Comparison of ENCODE assay signal across 1 cellular context in genomic region chr6:81999270-81999669, GRCh38.
TF ChIP-seq lines count a peak whose summit lies in the region.

No MANE protein-coding gene starts in this region.

TF ChIP-seq in HepG2, 621 proteins besides CTCF, POLR2A, EP300 and RAD21 (continued from another document):
- TF ChIP-seq ZNF597 (CRISPR knock-in tag; IDR thresholded peaks at IDR 0.05) (no peak), HNF4A (CRISPR knock-in tag; IDR thresholded peaks at IDR 0.05) (peak; percentile 66), PATZ1 (CRISPR knock-in tag; IDR thresholded peaks at IDR 0.05) (peak; percentile 38; the same call in 1 of the 2 replicates), ZNF644 (CRISPR knock-in tag; IDR thresholded peaks at IDR 0.05; ENCODE audit: low read depth) (peak; percentile 12; the same call in 1 of the 2 replicates), ZNF749 (CRISPR knock-in tag; IDR thresholded peaks at IDR 0.05; ENCODE audit: borderline replicate concordance) (no peak), ZMYM4 (CRISPR knock-in tag; IDR thresholded peaks at IDR 0.05) (peak; percentile 32; the same call in 1 of the 2 replicates), SMAD1 (CRISPR knock-in tag; IDR thresholded peaks at IDR 0.05; ENCODE audit: borderline replicate concordance, low read depth) (no peak), JUND (CRISPR knock-in tag; IDR thresholded peaks at IDR 0.05) (peak; percentile 24; the same call in 1 of the 2 replicates), EED (CRISPR knock-in tag; IDR thresholded peaks at IDR 0.05) (no peak), HBP1 (CRISPR knock-in tag; IDR thresholded peaks at IDR 0.05; ENCODE audit: low read depth) (no peak), SMARCC2 (IDR thresholded peaks at IDR 0.05) (no peak), SOX13 (IDR thresholded peaks at IDR 0.05) (no peak), SOX13 (CRISPR knock-in tag; conservative IDR thresholded peaks at IDR 0.05 in 1 of 2, IDR thresholded peaks at IDR 0.05 in 1 of 2) (peak in 1 of 2 experiments; percentile 27; a peak in 1 of 4 replicates), U2AF1 (optimal IDR thresholded peaks at IDR 0.05; ENCODE audit: low read depth, low read length) (no peak), ZNF34 (CRISPR knock-in tag; IDR thresholded peaks at IDR 0.05; ENCODE audit: borderline replicate concordance) (no peak), HNRNPH1 (optimal IDR thresholded peaks at IDR 0.05; ENCODE audit: low read depth, low read length) (no peak), MED8 (CRISPR knock-in tag; IDR thresholded peaks at IDR 0.05; ENCODE audit: insufficient replicate concordance) (no peak), ZNF670 (CRISPR knock-in tag; IDR thresholded peaks at IDR 0.05; ENCODE audit: borderline replicate concordance) (no peak), GATAD1 (CRISPR knock-in tag; IDR thresholded peaks at IDR 0.05) (no peak), NR0B2 (CRISPR knock-in tag; IDR thresholded peaks at IDR 0.05) (no peak), ZSCAN31 (CRISPR knock-in tag; IDR thresholded peaks at IDR 0.05; ENCODE audit: low read depth) (no peak), ZNF572 (CRISPR knock-in tag; IDR thresholded peaks at IDR 0.05) (no peak), ESRRA (CRISPR knock-in tag; IDR thresholded peaks at IDR 0.05; ENCODE audit: low read depth) (no peak), ZNF3 (CRISPR knock-in tag; IDR thresholded peaks at IDR 0.05) (no peak), STAG1 (CRISPR knock-in tag; IDR thresholded peaks at IDR 0.05) (no peak)
- TF ChIP-seq, protein P1, sequence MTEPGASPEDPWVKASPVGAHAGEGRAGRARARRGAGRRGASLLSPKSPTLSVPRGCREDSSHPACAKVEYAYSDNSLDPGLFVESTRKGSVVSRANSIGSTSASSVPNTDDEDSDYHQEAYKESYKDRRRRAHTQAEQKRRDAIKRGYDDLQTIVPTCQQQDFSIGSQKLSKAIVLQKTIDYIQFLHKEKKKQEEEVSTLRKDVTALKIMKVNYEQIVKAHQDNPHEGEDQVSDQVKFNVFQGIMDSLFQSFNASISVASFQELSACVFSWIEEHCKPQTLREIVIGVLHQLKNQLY (CRISPR knock-in tag; IDR thresholded peaks at IDR 0.05) = no peak
- TF ChIP-seq, protein P2, sequence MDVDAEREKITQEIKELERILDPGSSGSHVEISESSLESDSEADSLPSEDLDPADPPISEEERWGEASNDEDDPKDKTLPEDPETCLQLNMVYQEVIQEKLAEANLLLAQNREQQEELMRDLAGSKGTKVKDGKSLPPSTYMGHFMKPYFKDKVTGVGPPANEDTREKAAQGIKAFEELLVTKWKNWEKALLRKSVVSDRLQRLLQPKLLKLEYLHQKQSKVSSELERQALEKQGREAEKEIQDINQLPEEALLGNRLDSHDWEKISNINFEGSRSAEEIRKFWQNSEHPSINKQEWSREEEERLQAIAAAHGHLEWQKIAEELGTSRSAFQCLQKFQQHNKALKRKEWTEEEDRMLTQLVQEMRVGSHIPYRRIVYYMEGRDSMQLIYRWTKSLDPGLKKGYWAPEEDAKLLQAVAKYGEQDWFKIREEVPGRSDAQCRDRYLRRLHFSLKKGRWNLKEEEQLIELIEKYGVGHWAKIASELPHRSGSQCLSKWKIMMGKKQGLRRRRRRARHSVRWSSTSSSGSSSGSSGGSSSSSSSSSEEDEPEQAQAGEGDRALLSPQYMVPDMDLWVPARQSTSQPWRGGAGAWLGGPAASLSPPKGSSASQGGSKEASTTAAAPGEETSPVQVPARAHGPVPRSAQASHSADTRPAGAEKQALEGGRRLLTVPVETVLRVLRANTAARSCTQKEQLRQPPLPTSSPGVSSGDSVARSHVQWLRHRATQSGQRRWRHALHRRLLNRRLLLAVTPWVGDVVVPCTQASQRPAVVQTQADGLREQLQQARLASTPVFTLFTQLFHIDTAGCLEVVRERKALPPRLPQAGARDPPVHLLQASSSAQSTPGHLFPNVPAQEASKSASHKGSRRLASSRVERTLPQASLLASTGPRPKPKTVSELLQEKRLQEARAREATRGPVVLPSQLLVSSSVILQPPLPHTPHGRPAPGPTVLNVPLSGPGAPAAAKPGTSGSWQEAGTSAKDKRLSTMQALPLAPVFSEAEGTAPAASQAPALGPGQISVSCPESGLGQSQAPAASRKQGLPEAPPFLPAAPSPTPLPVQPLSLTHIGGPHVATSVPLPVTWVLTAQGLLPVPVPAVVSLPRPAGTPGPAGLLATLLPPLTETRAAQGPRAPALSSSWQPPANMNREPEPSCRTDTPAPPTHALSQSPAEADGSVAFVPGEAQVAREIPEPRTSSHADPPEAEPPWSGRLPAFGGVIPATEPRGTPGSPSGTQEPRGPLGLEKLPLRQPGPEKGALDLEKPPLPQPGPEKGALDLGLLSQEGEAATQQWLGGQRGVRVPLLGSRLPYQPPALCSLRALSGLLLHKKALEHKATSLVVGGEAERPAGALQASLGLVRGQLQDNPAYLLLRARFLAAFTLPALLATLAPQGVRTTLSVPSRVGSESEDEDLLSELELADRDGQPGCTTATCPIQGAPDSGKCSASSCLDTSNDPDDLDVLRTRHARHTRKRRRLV (CRISPR knock-in tag; IDR thresholded peaks at IDR 0.05) = no peak
- TF ChIP-seq, protein P3, sequence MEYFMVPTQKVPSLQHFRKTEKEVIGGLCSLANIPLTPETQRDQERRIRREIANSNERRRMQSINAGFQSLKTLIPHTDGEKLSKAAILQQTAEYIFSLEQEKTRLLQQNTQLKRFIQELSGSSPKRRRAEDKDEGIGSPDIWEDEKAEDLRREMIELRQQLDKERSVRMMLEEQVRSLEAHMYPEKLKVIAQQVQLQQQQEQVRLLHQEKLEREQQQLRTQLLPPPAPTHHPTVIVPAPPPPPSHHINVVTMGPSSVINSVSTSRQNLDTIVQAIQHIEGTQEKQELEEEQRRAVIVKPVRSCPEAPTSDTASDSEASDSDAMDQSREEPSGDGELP (IDR thresholded peaks at IDR 0.05; ENCODE audit: borderline replicate concordance, low read depth) = peak; percentile 62; the same call in 1 of the 2 replicates
- TF ChIP-seq, protein P4, sequence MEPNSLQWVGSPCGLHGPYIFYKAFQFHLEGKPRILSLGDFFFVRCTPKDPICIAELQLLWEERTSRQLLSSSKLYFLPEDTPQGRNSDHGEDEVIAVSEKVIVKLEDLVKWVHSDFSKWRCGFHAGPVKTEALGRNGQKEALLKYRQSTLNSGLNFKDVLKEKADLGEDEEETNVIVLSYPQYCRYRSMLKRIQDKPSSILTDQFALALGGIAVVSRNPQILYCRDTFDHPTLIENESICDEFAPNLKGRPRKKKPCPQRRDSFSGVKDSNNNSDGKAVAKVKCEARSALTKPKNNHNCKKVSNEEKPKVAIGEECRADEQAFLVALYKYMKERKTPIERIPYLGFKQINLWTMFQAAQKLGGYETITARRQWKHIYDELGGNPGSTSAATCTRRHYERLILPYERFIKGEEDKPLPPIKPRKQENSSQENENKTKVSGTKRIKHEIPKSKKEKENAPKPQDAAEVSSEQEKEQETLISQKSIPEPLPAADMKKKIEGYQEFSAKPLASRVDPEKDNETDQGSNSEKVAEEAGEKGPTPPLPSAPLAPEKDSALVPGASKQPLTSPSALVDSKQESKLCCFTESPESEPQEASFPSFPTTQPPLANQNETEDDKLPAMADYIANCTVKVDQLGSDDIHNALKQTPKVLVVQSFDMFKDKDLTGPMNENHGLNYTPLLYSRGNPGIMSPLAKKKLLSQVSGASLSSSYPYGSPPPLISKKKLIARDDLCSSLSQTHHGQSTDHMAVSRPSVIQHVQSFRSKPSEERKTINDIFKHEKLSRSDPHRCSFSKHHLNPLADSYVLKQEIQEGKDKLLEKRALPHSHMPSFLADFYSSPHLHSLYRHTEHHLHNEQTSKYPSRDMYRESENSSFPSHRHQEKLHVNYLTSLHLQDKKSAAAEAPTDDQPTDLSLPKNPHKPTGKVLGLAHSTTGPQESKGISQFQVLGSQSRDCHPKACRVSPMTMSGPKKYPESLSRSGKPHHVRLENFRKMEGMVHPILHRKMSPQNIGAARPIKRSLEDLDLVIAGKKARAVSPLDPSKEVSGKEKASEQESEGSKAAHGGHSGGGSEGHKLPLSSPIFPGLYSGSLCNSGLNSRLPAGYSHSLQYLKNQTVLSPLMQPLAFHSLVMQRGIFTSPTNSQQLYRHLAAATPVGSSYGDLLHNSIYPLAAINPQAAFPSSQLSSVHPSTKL (CRISPR knock-in tag; IDR thresholded peaks at IDR 0.05) = peak; percentile 45; the same call in 1 of the 2 replicates
- TF ChIP-seq, protein P5, sequence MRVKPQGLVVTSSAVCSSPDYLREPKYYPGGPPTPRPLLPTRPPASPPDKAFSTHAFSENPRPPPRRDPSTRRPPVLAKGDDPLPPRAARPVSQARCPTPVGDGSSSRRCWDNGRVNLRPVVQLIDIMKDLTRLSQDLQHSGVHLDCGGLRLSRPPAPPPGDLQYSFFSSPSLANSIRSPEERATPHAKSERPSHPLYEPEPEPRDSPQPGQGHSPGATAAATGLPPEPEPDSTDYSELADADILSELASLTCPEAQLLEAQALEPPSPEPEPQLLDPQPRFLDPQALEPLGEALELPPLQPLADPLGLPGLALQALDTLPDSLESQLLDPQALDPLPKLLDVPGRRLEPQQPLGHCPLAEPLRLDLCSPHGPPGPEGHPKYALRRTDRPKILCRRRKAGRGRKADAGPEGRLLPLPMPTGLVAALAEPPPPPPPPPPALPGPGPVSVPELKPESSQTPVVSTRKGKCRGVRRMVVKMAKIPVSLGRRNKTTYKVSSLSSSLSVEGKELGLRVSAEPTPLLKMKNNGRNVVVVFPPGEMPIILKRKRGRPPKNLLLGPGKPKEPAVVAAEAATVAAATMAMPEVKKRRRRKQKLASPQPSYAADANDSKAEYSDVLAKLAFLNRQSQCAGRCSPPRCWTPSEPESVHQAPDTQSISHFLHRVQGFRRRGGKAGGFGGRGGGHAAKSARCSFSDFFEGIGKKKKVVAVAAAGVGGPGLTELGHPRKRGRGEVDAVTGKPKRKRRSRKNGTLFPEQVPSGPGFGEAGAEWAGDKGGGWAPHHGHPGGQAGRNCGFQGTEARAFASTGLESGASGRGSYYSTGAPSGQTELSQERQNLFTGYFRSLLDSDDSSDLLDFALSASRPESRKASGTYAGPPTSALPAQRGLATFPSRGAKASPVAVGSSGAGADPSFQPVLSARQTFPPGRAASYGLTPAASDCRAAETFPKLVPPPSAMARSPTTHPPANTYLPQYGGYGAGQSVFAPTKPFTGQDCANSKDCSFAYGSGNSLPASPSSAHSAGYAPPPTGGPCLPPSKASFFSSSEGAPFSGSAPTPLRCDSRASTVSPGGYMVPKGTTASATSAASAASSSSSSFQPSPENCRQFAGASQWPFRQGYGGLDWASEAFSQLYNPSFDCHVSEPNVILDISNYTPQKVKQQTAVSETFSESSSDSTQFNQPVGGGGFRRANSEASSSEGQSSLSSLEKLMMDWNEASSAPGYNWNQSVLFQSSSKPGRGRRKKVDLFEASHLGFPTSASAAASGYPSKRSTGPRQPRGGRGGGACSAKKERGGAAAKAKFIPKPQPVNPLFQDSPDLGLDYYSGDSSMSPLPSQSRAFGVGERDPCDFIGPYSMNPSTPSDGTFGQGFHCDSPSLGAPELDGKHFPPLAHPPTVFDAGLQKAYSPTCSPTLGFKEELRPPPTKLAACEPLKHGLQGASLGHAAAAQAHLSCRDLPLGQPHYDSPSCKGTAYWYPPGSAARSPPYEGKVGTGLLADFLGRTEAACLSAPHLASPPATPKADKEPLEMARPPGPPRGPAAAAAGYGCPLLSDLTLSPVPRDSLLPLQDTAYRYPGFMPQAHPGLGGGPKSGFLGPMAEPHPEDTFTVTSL (CRISPR knock-in tag; IDR thresholded peaks at IDR 0.05; ENCODE audit: borderline replicate concordance) = peak; percentile 23; the same call in 1 of the 2 replicates
